8 cellular contexts compared by ENCODE assay signal in genomic region chr10:21493841-21494220, GRCh38. TPM values are rescaled to one million over a fixed set of nuclear protein-coding genes. Genes with fewer than 3 reads are reported as not detected.
DNase-seq lines count a peak whose midpoint lies in the region; ATAC-seq and TF ChIP-seq lines count a peak whose summit lies in the region.

No MANE protein-coding gene starts in this region.

- peaks cover 16% of the 10 kb centered on the region for H3K4me1 Mint-ChIP-seq in CD4-positive, alpha-beta T cell (ENCODE audit: low read depth)
- H3K4me1 Mint-ChIP-seq in effector memory CD8-positive, alpha-beta T cell (ENCODE audit: low read depth in 2 of 2) = peaks cover 10 to 13% of the 10 kb centered on the region in 2 donors

- intact Hi-C loops in CD4-positive, alpha-beta T cell (cut with DNase I, micrococcal nuclease) = loop anchor here (2.0 to 10.0 kb wide), 7 partner anchors 41 to 1571 kb away; partner anchors contain the start of gene MLLT10 (in 1 of the 2)

- no peak overlapping the region for H3K27ac ChIP-seq in CD4-positive, alpha-beta T cell (ENCODE audit: low read depth, low read length)

- peaks cover 44% of the 10 kb centered on the region for H3K27me3 ChIP-seq in CD4-positive, alpha-beta T cell (ENCODE audit: control insufficient read depth, insufficient read depth, low read length)
- no peaks in the 10 kb centered on the region for H3K27me3 ChIP-seq in neuron (ENCODE audit: insufficient read depth, low read length)

- CTCF ChIA-PET in CD4-positive, alpha-beta T cell (lab: Charles Lee) = interaction anchor here (0.6 to 3.3 kb wide), 3 partner anchors 21 to 48 kb away, joined by 3 to 29 read pairs (median 3); partner anchors contain the start of gene MLLT10
- CTCF ChIA-PET in GM10248 (lab: Yijun Ruan, JAX) = interaction anchor here (0.7 to 4.0 kb wide), 8 partner anchors 9 to 1581 kb away, joined by 3 to 51 read pairs (median 3); partner anchors contain the start of gene DNAJC1

- no peak for DNase-seq in CD4-positive, alpha-beta T cell
- DNase-seq in KBM-7 = peak; percentile 48
- DNase-seq in effector memory CD8-positive, alpha-beta T cell = no peak
- no peak for DNase-seq in HPDE6-E6E7 (ENCODE audit: extremely low spot score)
- no peak for DNase-seq in GM10248 (ENCODE audit: extremely low spot score)

- POLR2A ChIA-PET in CD4-positive, alpha-beta T cell (lab: Charles Lee) = interaction anchor here (0.7 to 5.4 kb wide), 2 partner anchors 24 to 33 kb away, joined by 3 to 40 read pairs; partner anchors contain the start of gene SKIDA1
- POLR2A ChIA-PET in GM10248 (lab: Yijun Ruan, JAX) = interaction anchor here (0.6 kb wide), 1 partner anchor 23 kb away, joined by 4 read pairs; no protein-coding TSS in a partner anchor

- H2AFZ ChIP-seq in neuron (ENCODE audit: low read depth, low read length) = no peak overlapping the region

- H3K36me3 ChIP-seq in neuron (ENCODE audit: insufficient read depth, low read length) = no peaks in the 10 kb centered on the region

- no peak for TF ChIP-seq CTCF in CD4-positive, alpha-beta T cell (IDR thresholded peaks at IDR 0.05)
- no peak for TF ChIP-seq CTCF in GM10248 (IDR thresholded peaks at IDR 0.05; ENCODE audit: control extremely low read depth, extremely low read depth, low read depth, missing control alignments)

- in situ Hi-C loops in KBM-7 (cut with MboI; ENCODE audit: low pct_unique_long_range_greater_than_20kb, low sequenced_read_pairs) = loop anchor here (25.0 kb wide), 1 partner anchor 207 kb away; no protein-coding TSS in a partner anchor

- H3K9me3 ChIP-seq in CD4-positive, alpha-beta T cell (ENCODE audit: control insufficient read depth, low read length) = no peaks in the 10 kb centered on the region
- H3K9me3 ChIP-seq in neuron (ENCODE audit: low read length) = no peaks in the 10 kb centered on the region

- H3K9me3 Mint-ChIP-seq in CD4-positive, alpha-beta T cell = no peaks in the 10 kb centered on the region
- H3K9me3 Mint-ChIP-seq in effector memory CD8-positive, alpha-beta T cell = no peaks in the 10 kb centered on the region

- H3K27me3 Mint-ChIP-seq in CD4-positive, alpha-beta T cell = peaks cover 62% of the 10 kb centered on the region
- H3K27me3 Mint-ChIP-seq in effector memory CD8-positive, alpha-beta T cell = peaks cover 34 to 36% of the 10 kb centered on the region in 2 donors

- peak overlapping the region; percentile 97 for H3K4me3 ChIP-seq in neuron (ENCODE audit: low read length)

- H3K4me3 Mint-ChIP-seq in CD4-positive, alpha-beta T cell = peak overlapping the region; percentile 86
- H3K4me3 Mint-ChIP-seq in effector memory CD8-positive, alpha-beta T cell = peak overlapping the region; percentile 89 to 90

- no peak for ATAC-seq in CD4-positive, alpha-beta T cell (ENCODE audit: poor library complexity)
- no peak for ATAC-seq in effector memory CD8-positive, alpha-beta T cell (replicated peaks)
- no peak for ATAC-seq in HG03139 (IDR thresholded peaks at IDR 0.05; ENCODE audit: unreplicated experiment)
- ATAC-seq in HG03571 (IDR thresholded peaks at IDR 0.05; ENCODE audit: unreplicated experiment) = no peak

- peaks cover 27% of the 10 kb centered on the region for H3K4me1 ChIP-seq in neuron (ENCODE audit: insufficient read depth, low read length)

- H3K36me3 Mint-ChIP-seq in CD4-positive, alpha-beta T cell (ENCODE audit: low read depth) = no peaks in the 10 kb centered on the region
- H3K36me3 Mint-ChIP-seq in effector memory CD8-positive, alpha-beta T cell (ENCODE audit: insufficient read depth) = peaks cover 3% of the 10 kb centered on the region

- H3K27ac Mint-ChIP-seq in CD4-positive, alpha-beta T cell = no peak overlapping the region
- H3K27ac Mint-ChIP-seq in effector memory CD8-positive, alpha-beta T cell = no peak overlapping the region

RNA-seq across cellular contexts. Expression of gene SKIDA1, which starts 31.7 kb away (rescaled TPM):
- under 1 TPM; 0.22 to 0.25 TPM for total RNA-seq in CD4-positive, alpha-beta T cell

RNA-seq across cellular contexts. Expression of gene MLLT10, which starts 40.2 kb away (rescaled TPM):
- total RNA-seq in CD4-positive, alpha-beta T cell = 10 to 100 TPM; 46.0 to 64.1 TPM
